1 cellular context compared by ENCODE assay signal in genomic region chr17:18256776-18257175, GRCh38.
TF ChIP-seq lines count a peak whose summit lies in the region.

No MANE protein-coding gene starts in this region.

TF ChIP-seq in GM12878, 131 proteins besides CTCF, POLR2A, EP300 and RAD21:
- TF ChIP-seq DPF2 (IDR thresholded peaks at IDR 0.05) (no peak), FOS (IDR thresholded peaks at IDR 0.05; ENCODE audit: borderline replicate concordance, extremely low read depth, insufficient read length) (no peak), RCOR1 (conservative IDR thresholded peaks at IDR 0.05; ENCODE audit: low read depth, low read length) (no peak), RAD51 (IDR thresholded peaks at IDR 0.05) (no peak), ZNF24 (IDR thresholded peaks at IDR 0.05) (no peak), GATAD2B (conservative IDR thresholded peaks at IDR 0.05; ENCODE audit: low read depth) (no peak), RBBP5 (conservative IDR thresholded peaks at IDR 0.05) (no peak), HCFC1 (IDR thresholded peaks at IDR 0.05; ENCODE audit: low read length) (no peak), ATF3 (IDR thresholded peaks at IDR 0.05; ENCODE audit: borderline replicate concordance, extremely low read depth, low read depth, low read length) (no peak), SMAD5 (IDR thresholded peaks at IDR 0.05; ENCODE audit: low read depth) (no peak), NFYA (IDR thresholded peaks at IDR 0.05; ENCODE audit: borderline replicate concordance, low read depth, low read length) (no peak), REST (IDR thresholded peaks at IDR 0.05; ENCODE audit: low read depth, low read length) (no peak), ZNF592 (IDR thresholded peaks at IDR 0.05) (no peak), ATF2 (IDR thresholded peaks at IDR 0.05; ENCODE audit: low read length) (no peak), ZNF622 (IDR thresholded peaks at IDR 0.05) (no peak)
